Comparison of ENCODE assay signal across 9 cellular contexts in the genomic region with DNA sequence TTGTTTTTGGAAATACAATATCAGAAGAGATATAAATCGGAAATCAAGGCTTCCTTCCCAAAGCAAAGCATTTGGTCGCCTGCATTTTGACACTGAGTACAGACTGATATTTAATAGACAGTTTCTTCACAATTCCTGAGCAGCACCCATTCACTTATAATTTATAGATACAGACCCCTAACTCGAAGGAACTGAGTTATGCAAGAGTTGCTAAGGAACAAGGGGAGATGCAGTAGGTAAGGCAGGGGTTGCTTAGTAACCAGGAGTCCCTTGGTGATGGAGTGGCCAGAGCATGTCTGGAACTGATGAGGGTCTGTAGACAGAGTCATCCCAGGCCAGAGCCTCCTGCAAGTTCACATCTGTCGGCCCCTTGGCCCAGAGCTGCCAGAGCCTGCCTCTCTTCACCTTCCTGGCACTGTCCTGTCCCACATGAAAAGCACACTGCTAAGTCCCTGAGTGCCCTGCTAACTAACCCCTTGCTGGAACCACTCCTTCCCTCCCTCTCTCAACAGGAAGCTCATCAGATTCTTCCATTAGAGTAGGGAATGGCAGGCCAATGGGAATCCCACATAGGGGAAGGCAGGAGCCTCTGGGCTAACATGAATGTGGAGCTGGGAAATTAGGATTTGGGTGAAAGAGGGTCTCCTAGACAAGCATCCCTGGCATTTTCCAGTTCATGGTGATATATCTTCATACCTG. TPM values are rescaled to one million over a fixed set of nuclear protein-coding genes. Genes with fewer than 3 reads are reported as not detected.
DNase-seq lines count a peak whose midpoint lies in the region; ATAC-seq and TF ChIP-seq lines count a peak whose summit lies in the region.
"Had no signal": no experiment of that assay in that cellular context is flagged by ENCODE, and none has a peak within 500 bp of the region (broad histone marks: within the 10 kb centered on the region; RNA-seq: fewer than 3 reads in every experiment).

No MANE protein-coding gene starts in this region.

- TF ChIP-seq CTCF in spleen (IDR thresholded peaks at IDR 0.05 in 8 of 11, conservative IDR thresholded peaks at IDR 0.05 in 3 of 11) (no peak), transverse colon (IDR thresholded peaks at IDR 0.05) (no peak), gastrocnemius medialis (IDR thresholded peaks at IDR 0.05 in 4 of 5, conservative IDR thresholded peaks at IDR 0.05 in 1 of 5) (no peak)

- H3K27me3 ChIP-seq in spleen (replicated peaks in 1 of 7) (no peaks in the 10 kb centered on the region), transverse colon (no peaks in the 10 kb centered on the region), gastrocnemius medialis (no peaks in the 10 kb centered on the region)
- H3K27me3 ChIP-seq: foreskin keratinocyte had no signal

- ATAC-seq in GM21576 (IDR thresholded peaks at IDR 0.05; ENCODE audit: unreplicated experiment) (peak; percentile 11), SK-N-SH treated with all-trans-retinoic acid at 6 μM for 48 hours (peak; percentile 18; the same call in 2 of the 3 replicates), left colon (peak; percentile 10), HG02588 (IDR thresholded peaks at IDR 0.05; ENCODE audit: unreplicated experiment) (no peak), gastrocnemius medialis (no peak)

- H3K9me3 ChIP-seq in spleen, result peaks cover 0 to 12% (median 4%) of the 10 kb centered on the region in 8 donors
- no peaks in the 10 kb centered on the region for H3K9me3 ChIP-seq in transverse colon
- H3K9me3 ChIP-seq in gastrocnemius medialis, result no peaks in the 10 kb centered on the region

- in situ Hi-C loops in transverse colon (cut with MboI; ENCODE audit: low pct_ligation_motif_present in 1 of 4, low pct_unique_long_range_greater_than_20kb in 1 of 4, low sequenced_read_pairs in 3 of 4) (loop anchor here in 3 of 4 donors (25.0 kb wide), 2 partner anchors 280 to 305 kb away; no protein-coding TSS in a partner anchor), gastrocnemius medialis (cut with MboI; ENCODE audit: low sequenced_read_pairs in 4 of 4) (loop anchor here (25.0 kb wide), 2 partner anchors 280 to 305 kb away; no protein-coding TSS in a partner anchor)

- H3K36me3 ChIP-seq in spleen, result no peaks in the 10 kb centered on the region
- H3K36me3 ChIP-seq in transverse colon, result no peaks in the 10 kb centered on the region
- no peaks in the 10 kb centered on the region for H3K36me3 ChIP-seq in gastrocnemius medialis

- 28 to 49% (median 37%) methylated on average over 4 of the region's 4 CpGs for WGBS in spleen, 5 donors
- 40 to 55% methylated on average over 2 to 4 of the region's 4 CpGs for WGBS in transverse colon (ENCODE audit: low coverage in 1 of 2), 2 donors

- intact Hi-C loops in left colon (cut with DNase I, micrococcal nuclease), result loop anchor here in 1 of 2 donors (5.0 kb wide), 2 partner anchors 280 to 300 kb away; no protein-coding TSS in a partner anchor
- intact Hi-C loops in spleen (cut with DNase I; ENCODE audit: low total_unique reads), result no loop called here
- intact Hi-C loops in transverse colon (cut with DNase I; ENCODE audit: low total_unique reads), result no loop called here
- intact Hi-C loops in gastrocnemius medialis (cut with DNase I; ENCODE audit: low total_unique reads), result loop anchor here (2.0 to 5.0 kb wide), 3 partner anchors 280 to 475 kb away; no protein-coding TSS in a partner anchor

- H3K27ac ChIP-seq in spleen (peak overlapping the region in 7 of 8 donors; percentile 35 to 72 (median 70)), transverse colon (peak overlapping the region in 1 of 4 donors; percentile 19), gastrocnemius medialis (no peak overlapping the region)
- H3K27ac ChIP-seq: foreskin keratinocyte had no signal

- H3K4me3 ChIP-seq in spleen (peak overlapping the region in 1 of 8 donors; percentile 49), transverse colon (no peak overlapping the region), gastrocnemius medialis (no peak overlapping the region)

- no peak for TF ChIP-seq EP300 in transverse colon (IDR thresholded peaks at IDR 0.05; ENCODE audit: low read depth)

- H3K4me1 ChIP-seq in spleen (peaks cover 14 to 27% (median 21%) of the 10 kb centered on the region in 6 donors), transverse colon (peaks cover 0 to 9% (median 3%) of the 10 kb centered on the region in 4 donors), gastrocnemius medialis (no peaks in the 10 kb centered on the region)
- H3K4me1 ChIP-seq: foreskin keratinocyte had no signal

- TF ChIP-seq POLR2A in spleen (IDR thresholded peaks at IDR 0.05), result no peak
- no peak for TF ChIP-seq POLR2A in transverse colon (IDR thresholded peaks at IDR 0.05)
- no peak for TF ChIP-seq POLR2A in gastrocnemius medialis (IDR thresholded peaks at IDR 0.05)

- DNase-seq in left colon, result no peak
- DNase-seq in spleen, result no peak
- no peak for DNase-seq in transverse colon
- DNase-seq in gastrocnemius medialis, result no peak

TF ChIP-seq in SK-N-SH treated with all-trans-retinoic acid at 6 μM for 48 hours, 23 proteins besides CTCF, POLR2A, EP300 and RAD21:
- TF ChIP-seq, protein P1, sequence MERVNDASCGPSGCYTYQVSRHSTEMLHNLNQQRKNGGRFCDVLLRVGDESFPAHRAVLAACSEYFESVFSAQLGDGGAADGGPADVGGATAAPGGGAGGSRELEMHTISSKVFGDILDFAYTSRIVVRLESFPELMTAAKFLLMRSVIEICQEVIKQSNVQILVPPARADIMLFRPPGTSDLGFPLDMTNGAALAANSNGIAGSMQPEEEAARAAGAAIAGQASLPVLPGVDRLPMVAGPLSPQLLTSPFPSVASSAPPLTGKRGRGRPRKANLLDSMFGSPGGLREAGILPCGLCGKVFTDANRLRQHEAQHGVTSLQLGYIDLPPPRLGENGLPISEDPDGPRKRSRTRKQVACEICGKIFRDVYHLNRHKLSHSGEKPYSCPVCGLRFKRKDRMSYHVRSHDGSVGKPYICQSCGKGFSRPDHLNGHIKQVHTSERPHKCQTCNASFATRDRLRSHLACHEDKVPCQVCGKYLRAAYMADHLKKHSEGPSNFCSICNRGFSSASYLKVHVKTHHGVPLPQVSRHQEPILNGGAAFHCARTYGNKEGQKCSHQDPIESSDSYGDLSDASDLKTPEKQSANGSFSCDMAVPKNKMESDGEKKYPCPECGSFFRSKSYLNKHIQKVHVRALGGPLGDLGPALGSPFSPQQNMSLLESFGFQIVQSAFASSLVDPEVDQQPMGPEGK (CRISPR knock-in tag; IDR thresholded peaks at IDR 0.05; ENCODE audit: borderline replicate concordance), result no peak
- TF ChIP-seq ZC3H10 (CRISPR knock-in tag; IDR thresholded peaks at IDR 0.05), result no peak
- no peak for TF ChIP-seq ISL1 (CRISPR knock-in tag; IDR thresholded peaks at IDR 0.05)
- TF ChIP-seq TOX (CRISPR knock-in tag; IDR thresholded peaks at IDR 0.05; ENCODE audit: borderline replicate concordance), result no peak

RNA-seq across cellular contexts. Expression of gene DHRS2, which starts 3.6 kb away (rescaled TPM):
- total RNA-seq in left colon (under 1 TPM; 0.22 to 0.34 TPM), spleen (10 to 100 TPM in 6 of 7 donors, 1 to 10 TPM in 1; 3.3 to 30.6 (median 14.5) TPM), transverse colon (not detected), gastrocnemius medialis (not detected)
- 10 to 100 TPM in 2 of 3 donors, 1 to 10 TPM in 1; 8.3 to 17.1 (median 13.7) TPM for polyA plus RNA-seq in spleen
- polyA plus RNA-seq: IgD-negative memory B cell had no signal

RNA-seq across cellular contexts. Expression of gene JPH4, which starts 54.0 kb away (rescaled TPM):
- total RNA-seq in left colon (under 1 TPM; 0.21 to 0.84 TPM), spleen (10 to 100 TPM in 2 of 7 donors, 1 to 10 TPM in 5; 1.2 to 17.3 (median 5.8) TPM), transverse colon (under 1 TPM in 2 of 4 donors, not detected in 2; 0.27 to 0.48 TPM), gastrocnemius medialis (under 1 TPM in 1 of 4 donors, not detected in 3; 0.09 TPM)
- under 1 TPM; 0.70 to 0.93 (median 0.93) TPM for polyA plus RNA-seq in spleen
- total RNA-seq: foreskin keratinocyte had no signal
- polyA plus RNA-seq: foreskin keratinocyte had no signal

Comparison
In these comparisons a context has a peak if more than half of its experiments do, and no peak if none do; other contexts are left out.
1. ATAC-seq: peak in GM21576 (single experiment), SK-N-SH treated with all-trans-retinoic acid at 6 μM for 48 hours (single experiment) and left colon (single experiment); none in HG02588 (single experiment) and gastrocnemius medialis (0 of 2).
2. H3K27ac ChIP-seq: peak in spleen (7 of 8); none in gastrocnemius medialis (0 of 4).